ENCODE assay signal across 21 cellular contexts in the genomic region with DNA sequence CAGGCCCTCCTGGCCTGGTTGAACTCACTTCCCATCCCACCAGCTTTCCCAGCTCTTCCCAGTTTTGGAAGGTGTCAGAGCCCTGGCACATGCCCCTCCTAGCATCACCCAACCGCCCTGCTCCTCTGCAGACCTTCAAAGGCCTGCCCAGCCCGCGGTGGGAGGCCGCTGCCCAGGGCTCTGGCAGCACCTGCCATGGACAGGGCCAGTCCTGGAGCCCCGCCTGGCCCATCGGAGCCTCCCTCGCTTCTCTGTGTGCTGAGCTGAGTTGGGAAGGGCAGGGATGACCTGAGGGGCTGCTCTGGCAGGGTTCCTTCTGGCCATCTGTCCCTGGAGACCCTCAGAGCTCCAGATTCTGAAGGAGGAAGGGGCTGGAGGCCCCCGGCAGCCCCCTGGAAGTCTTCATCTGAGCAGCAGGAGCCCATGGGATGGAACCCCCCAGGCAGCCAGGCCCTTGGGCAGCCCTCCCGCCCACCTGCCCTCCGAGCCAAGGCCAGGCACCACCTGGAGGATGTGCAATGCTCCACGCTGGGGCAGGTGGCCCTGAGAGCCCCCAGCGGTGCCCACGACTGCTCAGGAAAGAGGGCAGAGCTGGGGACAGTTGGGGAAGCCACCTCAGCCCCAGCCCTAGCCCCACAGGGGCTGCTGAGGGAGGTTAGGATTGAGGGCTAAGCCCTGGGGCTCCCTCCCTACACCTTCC. TPM values are rescaled to one million over a fixed set of nuclear protein-coding genes. Genes with fewer than 3 reads are reported as not detected.
DNase-seq lines count a peak whose midpoint lies in the region; ATAC-seq, FAIRE-seq and TF ChIP-seq lines count a peak whose summit lies in the region.
"Had no signal": no experiment of that assay in that cellular context is flagged by ENCODE, and none has a peak within 500 bp of the region (broad histone marks: within the 10 kb centered on the region; RNA-seq: fewer than 3 reads in every experiment).

No MANE protein-coding gene starts in this region.

- TF ChIP-seq CTCF in HFFc6 (IDR thresholded peaks at IDR 0.05): no peak

- peaks cover 1% of the 10 kb centered on the region for H3K79me1 ChIP-seq in neuronal stem cell (ENCODE audit: low read depth, low read length)

- CTCF ChIA-PET in activated CD8-positive, alpha-beta memory T cell treated with anti-CD3 and anti-CD28 coated beads, Interleukin-2, amount 10 ng/mL, durations not matched to agents 7 days and 5 days (lab: Charles Lee): interaction anchor here (1.4 to 6.9 kb wide), 3 partner anchors 26 to 162 kb away, joined by 5 to 69 read pairs (median 6); no protein-coding TSS in a partner anchor

- peak overlapping the region; percentile 59 for H3K27ac Mint-ChIP-seq in activated CD8-positive, alpha-beta memory T cell treated with anti-CD3 and anti-CD28 coated beads, Interleukin-2, amount 10 ng/mL, durations not matched to agents 7 days and 5 days
- H3K27ac Mint-ChIP-seq in activated naive CD8-positive, alpha-beta T cell treated with anti-CD3 and anti-CD28 coated beads, Interleukin-2, amount 50 U/mL, for 24 hours: no peak overlapping the region
- no peak overlapping the region for H3K27ac Mint-ChIP-seq in HFFc6
- H3K27ac Mint-ChIP-seq: activated naive CD8-positive, alpha-beta T cell had no signal

- no peaks in the 10 kb centered on the region for H3K9me3 ChIP-seq in neuronal stem cell (replicated peaks in 1 of 2; ENCODE audit: control insufficient read depth in 2 of 2, insufficient read depth in 1 of 2, low read depth in 1 of 2, low read length in 2 of 2)
- H3K9me3 ChIP-seq: pancreas had no signal

- H3K23ac ChIP-seq in neuronal stem cell (ENCODE audit: low read depth, low read length, poor library complexity): no peak overlapping the region

- no peak for TF ChIP-seq POLR2A in GM12892 (IDR thresholded peaks at IDR 0.05; ENCODE audit: low read depth, low read length)

- peak overlapping the region; percentile 52 for H3K18ac ChIP-seq in neuronal stem cell (ENCODE audit: low read length)

- no peak for ATAC-seq in activated CD8-positive, alpha-beta memory T cell treated with anti-CD3 and anti-CD28 coated beads, Interleukin-2, amount 10 ng/mL, durations not matched to agents 7 days and 5 days
- no peak for ATAC-seq in activated naive CD8-positive, alpha-beta T cell treated with anti-CD3 and anti-CD28 coated beads, Interleukin-2, amount 50 U/mL, for 24 hours
- ATAC-seq in GM19035 (IDR thresholded peaks at IDR 0.05; ENCODE audit: unreplicated experiment): no peak
- ATAC-seq: left lobe of liver, pancreas had no signal

- no peak overlapping the region for H3K4ac ChIP-seq in neuronal stem cell (ENCODE audit: low read length)

- H3K27me3 ChIP-seq in neuronal stem cell (ENCODE audit: control insufficient read depth in 3 of 3, insufficient read depth in 3 of 3, low read depth in 1 of 3, low read length in 3 of 3): peaks cover 0 to 18% (median 0%) of the 10 kb centered on the region in 3 experiments
- H3K27me3 ChIP-seq: pancreas had no signal

- H3K14ac ChIP-seq in neuronal stem cell (ENCODE audit: low read length): no peak overlapping the region

- peaks cover 19% of the 10 kb centered on the region for H3K36me3 Mint-ChIP-seq in activated CD8-positive, alpha-beta memory T cell treated with anti-CD3 and anti-CD28 coated beads, Interleukin-2, amount 10 ng/mL, durations not matched to agents 7 days and 5 days
- peaks cover 2% of the 10 kb centered on the region for H3K36me3 Mint-ChIP-seq in activated naive CD8-positive, alpha-beta T cell treated with anti-CD3 and anti-CD28 coated beads, Interleukin-2, amount 50 U/mL, for 24 hours (ENCODE audit: low read depth)
- no peaks in the 10 kb centered on the region for H3K36me3 Mint-ChIP-seq in HFFc6 (ENCODE audit: low read depth)
- H3K36me3 Mint-ChIP-seq: activated naive CD8-positive, alpha-beta T cell had no signal

- peaks cover 30% of the 10 kb centered on the region for H3K4me1 Mint-ChIP-seq in activated CD8-positive, alpha-beta memory T cell treated with anti-CD3 and anti-CD28 coated beads, Interleukin-2, amount 10 ng/mL, durations not matched to agents 7 days and 5 days
- peaks cover 43% of the 10 kb centered on the region for H3K4me1 Mint-ChIP-seq in activated naive CD8-positive, alpha-beta T cell treated with anti-CD3 and anti-CD28 coated beads, Interleukin-2, amount 50 U/mL, for 24 hours
- H3K4me1 Mint-ChIP-seq in HFFc6 (ENCODE audit: low read depth): no peaks in the 10 kb centered on the region

- H3K4me3 Mint-ChIP-seq in activated CD8-positive, alpha-beta memory T cell treated with anti-CD3 and anti-CD28 coated beads, Interleukin-2, amount 10 ng/mL, durations not matched to agents 7 days and 5 days: no peak overlapping the region
- H3K4me3 Mint-ChIP-seq in activated naive CD8-positive, alpha-beta T cell treated with anti-CD3 and anti-CD28 coated beads, Interleukin-2, amount 50 U/mL, for 24 hours: peak overlapping the region; percentile 47
- no peak overlapping the region for H3K4me3 Mint-ChIP-seq in HFFc6
- H3K4me3 Mint-ChIP-seq: activated naive CD8-positive, alpha-beta T cell had no signal

- H3K27me3 Mint-ChIP-seq in activated CD8-positive, alpha-beta memory T cell treated with anti-CD3 and anti-CD28 coated beads, Interleukin-2, amount 10 ng/mL, durations not matched to agents 7 days and 5 days: no peaks in the 10 kb centered on the region
- no peaks in the 10 kb centered on the region for H3K27me3 Mint-ChIP-seq in activated naive CD8-positive, alpha-beta T cell treated with anti-CD3 and anti-CD28 coated beads, Interleukin-2, amount 50 U/mL, for 24 hours
- peaks cover 17% of the 10 kb centered on the region for H3K27me3 Mint-ChIP-seq in HFFc6 (ENCODE audit: insufficient read depth)
- H3K27me3 Mint-ChIP-seq: activated naive CD8-positive, alpha-beta T cell had no signal

- H4K8ac ChIP-seq in neuronal stem cell (ENCODE audit: low read depth, low read length): no peak overlapping the region

- no peak overlapping the region for H3K4me3 ChIP-seq in neuronal stem cell (ENCODE audit: low read length in 2 of 2)
- H3K4me3 ChIP-seq: pancreas had no signal

- H3K9me3 Mint-ChIP-seq in activated CD8-positive, alpha-beta memory T cell treated with anti-CD3 and anti-CD28 coated beads, Interleukin-2, amount 10 ng/mL, durations not matched to agents 7 days and 5 days (ENCODE audit: low read depth): no peaks in the 10 kb centered on the region
- H3K9me3 Mint-ChIP-seq in activated naive CD8-positive, alpha-beta T cell treated with anti-CD3 and anti-CD28 coated beads, Interleukin-2, amount 50 U/mL, for 24 hours: no peaks in the 10 kb centered on the region
- H3K9me3 Mint-ChIP-seq in HFFc6: no peaks in the 10 kb centered on the region

- FAIRE-seq in GM12892 (lab: Jason Lieb, UNC): peak; percentile 76
- FAIRE-seq: pancreas, urothelium cell line had no signal

- H3K36me3 ChIP-seq in neuronal stem cell (replicated peaks in 1 of 2; ENCODE audit: control insufficient read depth in 2 of 2, insufficient read depth in 2 of 2, low read length in 2 of 2): no peaks in the 10 kb centered on the region
- H3K36me3 ChIP-seq: pancreas had no signal

- DNase-seq in activated CD8-positive, alpha-beta memory T cell treated with anti-CD3 and anti-CD28 coated beads, Interleukin-2, amount 10 ng/mL, durations not matched to agents 7 days and 5 days: no peak
- DNase-seq in activated CD8-positive, alpha-beta memory T cell treated with anti-CD3 and anti-CD28 coated beads, Interleukin-2, amount 50 U/mL, for 4 hours: no peak
- no peak for DNase-seq in GM12892 (ENCODE audit: insufficient read length)
- no peak for DNase-seq in activated naive CD8-positive, alpha-beta T cell treated with anti-CD3 and anti-CD28 coated beads, Interleukin-2, amount 50 U/mL, for 24 hours
- DNase-seq in neuronal stem cell (ENCODE audit: low spot score): no peak
- no peak for DNase-seq in GM03348 (ENCODE audit: low spot score)
- DNase-seq in HFFc6: no peak
- DNase-seq: ACHN; DND-41; foreskin melanocyte; H7; NCI-H187 treated with DMSO at 0.1 percent for 48 hours; NCI-H446 treated with DMSO at 0.1 percent for 48 hours; stimulated activated CD4-positive, alpha-beta T cell treated with anti-CD3 and anti-CD28 coated beads, Interleukin-1b, Interleukin-23, amount 100 ng/mL, for 48 hours; substantia nigra had no signal

- H3K9ac ChIP-seq in neuronal stem cell (ENCODE audit: low read depth, low read length, poor library complexity): no peak overlapping the region

- no peak overlapping the region for H2BK5ac ChIP-seq in neuronal stem cell (ENCODE audit: low read length)

- H2AFZ ChIP-seq in neuronal stem cell (ENCODE audit: low read length): no peak overlapping the region

- peak overlapping the region; percentile 5 for H4K91ac ChIP-seq in neuronal stem cell (ENCODE audit: low read depth, low read length, poor library complexity)

- H3K4me1 ChIP-seq in neuronal stem cell (ENCODE audit: control insufficient read depth in 2 of 2, insufficient read depth in 1 of 2, low read depth in 1 of 2, low read length in 2 of 2): peaks cover 0 to 5% of the 10 kb centered on the region in 2 donors
- H3K4me1 ChIP-seq: pancreas had no signal

- no peak overlapping the region for H3K27ac ChIP-seq in neuronal stem cell (replicated peaks; ENCODE audit: low read length)
- H3K27ac ChIP-seq: epithelial cell of prostate, pancreas had no signal

- H2AK5ac ChIP-seq in neuronal stem cell (ENCODE audit: low read depth, low read length): peak overlapping the region; percentile 12

- no CpG with 5 or more reads among the region's 13 CpGs for WGBS in neuronal stem cell (ENCODE audit: extremely low coverage in 2 of 2, insufficient read length in 2 of 2, insufficient replicate concordance in 1 of 2), 2 donors

- no peak overlapping the region for H2BK12ac ChIP-seq in neuronal stem cell (ENCODE audit: low read length)

- H2BK120ac ChIP-seq in neuronal stem cell (ENCODE audit: low read depth, low read length): no peak overlapping the region

- no peak overlapping the region for H3K4me2 ChIP-seq in neuronal stem cell (ENCODE audit: insufficient read depth, low read length, poor library complexity, severe bottlenecking)

- peak overlapping the region; percentile 34 for H2BK15ac ChIP-seq in neuronal stem cell (ENCODE audit: low read length)

RNA-seq across cellular contexts. Expression of a gene that starts 3.6 kb away (rescaled TPM):
- 100 to 1,000 TPM; 574 to 702 TPM for total RNA-seq in activated CD8-positive, alpha-beta memory T cell treated with anti-CD3 and anti-CD28 coated beads, Interleukin-2, amount 10 ng/mL, durations not matched to agents 7 days and 5 days
- polyA plus RNA-seq in GM12892 (2012; ENCODE audit: missing spikeins): 302 TPM
- 0.13 TPM for polyA plus RNA-seq in neuronal stem cell (2013, experiment 1 of 2)
- 0.73 TPM for polyA plus RNA-seq in neuronal stem cell (2013, experiment 2 of 2)
- 1 to 10 TPM in 1 of 6 experiments, under 1 TPM in 3, not detected in 2; 0.18 to 2.6 (median 0.27) TPM for total RNA-seq in HFFc6 (2021; fragmentation: NEBNext Ultra II Directional; extraction: Animal tissue kit (Norgen Biotek cat#: 25700))

RNA-seq across cellular contexts. Expression of a gene that starts 17.7 kb away (rescaled TPM):
- total RNA-seq in activated CD8-positive, alpha-beta memory T cell treated with anti-CD3 and anti-CD28 coated beads, Interleukin-2, amount 10 ng/mL, durations not matched to agents 7 days and 5 days: 1 to 10 TPM in 1 of 2 experiments, not detected in 1; 1.0 TPM
- 0.76 TPM for polyA plus RNA-seq in GM12892 (2012; ENCODE audit: missing spikeins)
- 0.13 TPM for polyA plus RNA-seq in neuronal stem cell (2013, experiment 1 of 2)
- not detected for polyA plus RNA-seq in neuronal stem cell (2013, experiment 2 of 2)
- total RNA-seq in HFFc6 (2021; fragmentation: NEBNext Ultra II Directional; extraction: Animal tissue kit (Norgen Biotek cat#: 25700)): not detected
- total RNA-seq: H7, left lobe of liver had no signal

RNA-seq across cellular contexts. Expression of a gene that starts 21.7 kb away (rescaled TPM):
- total RNA-seq in activated CD8-positive, alpha-beta memory T cell treated with anti-CD3 and anti-CD28 coated beads, Interleukin-2, amount 10 ng/mL, durations not matched to agents 7 days and 5 days: not detected
- 0.38 TPM for polyA plus RNA-seq in GM12892 (2012; ENCODE audit: missing spikeins)
- not detected for polyA plus RNA-seq in neuronal stem cell (2013, experiment 1 of 2)
- not detected for polyA plus RNA-seq in neuronal stem cell (2013, experiment 2 of 2)
- total RNA-seq in HFFc6 (2021; fragmentation: NEBNext Ultra II Directional; extraction: Animal tissue kit (Norgen Biotek cat#: 25700)): not detected
- total RNA-seq: H7 had no signal

RNA-seq across cellular contexts. Expression of a gene that starts 35.2 kb away (rescaled TPM):
- total RNA-seq in activated CD8-positive, alpha-beta memory T cell treated with anti-CD3 and anti-CD28 coated beads, Interleukin-2, amount 10 ng/mL, durations not matched to agents 7 days and 5 days: not detected
- polyA plus RNA-seq in GM12892 (2012; ENCODE audit: missing spikeins): 2.0 TPM
- polyA plus RNA-seq in neuronal stem cell (2013, experiment 1 of 2): not detected
- polyA plus RNA-seq in neuronal stem cell (2013, experiment 2 of 2): not detected
- not detected for total RNA-seq in HFFc6 (2021; fragmentation: NEBNext Ultra II Directional; extraction: Animal tissue kit (Norgen Biotek cat#: 25700))
- total RNA-seq: H7, left lobe of liver, pancreas had no signal
- polyA plus RNA-seq: pancreas had no signal

Comparison
In these comparisons a context has a peak if more than half of its experiments do, and no peak if none do; other contexts are left out.
1. RNA of a gene that starts 3.6 kb away (total RNA-seq): 574 to 702 TPM in activated CD8-positive, alpha-beta memory T cell treated with anti-CD3 and anti-CD28 coated beads, Interleukin-2, amount 10 ng/mL, durations not matched to agents 7 days and 5 days; 0.18 to 2.6 TPM in HFFc6; every median in the first group is over 100 times any median in the second.